ENCODE assay signal across 26 cellular contexts in the genomic region with DNA sequence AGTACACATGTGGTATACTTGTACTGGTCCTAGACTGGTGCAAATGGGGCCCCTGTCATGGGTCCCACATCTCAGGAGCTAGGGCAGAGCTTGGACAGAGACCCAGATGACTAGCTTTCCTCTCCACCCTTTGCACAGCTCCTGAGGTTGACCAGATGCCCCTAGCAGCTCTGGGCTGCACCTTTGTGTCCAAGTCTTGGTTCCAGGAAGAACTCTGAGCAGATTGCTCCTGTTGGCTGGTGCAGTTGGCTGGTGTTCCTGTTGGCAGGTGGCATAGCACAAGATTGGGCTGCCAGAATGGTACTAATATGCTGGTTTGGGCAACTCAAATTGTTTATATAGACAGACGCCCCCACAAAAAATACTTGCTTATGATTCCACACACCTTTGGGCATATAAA.
"Had no signal": no experiment of that assay in that cellular context is flagged by ENCODE, and none has a peak within 500 bp of the region (broad histone marks: within the 10 kb centered on the region; RNA-seq: fewer than 3 reads in every experiment).

No MANE protein-coding gene starts in this region.

- H3K4me3 ChIP-seq: adrenal gland, body of pancreas, heart right ventricle, left lung, lower lobe of right lung, neural progenitor cell, tibial nerve had no signal

- H3K27ac ChIP-seq: adrenal gland, body of pancreas, foreskin keratinocyte, heart right ventricle, left lung, lower lobe of right lung, neural progenitor cell, tibial nerve had no signal

- H2AFZ ChIP-seq: neural progenitor cell had no signal

- H3K36me3 ChIP-seq: adrenal gland, heart right ventricle, left lung, lower lobe of right lung, neural progenitor cell, tibial nerve had no signal

- FAIRE-seq: endothelial cell of umbilical vein, urothelium cell line had no signal

- H3K9ac ChIP-seq: neural progenitor cell had no signal

- H3K4me2 ChIP-seq: neural progenitor cell had no signal

- H3K4me3 Mint-ChIP-seq: activated T-cell treated with anti-CD3 and anti-CD28 coated beads, Interleukin-2, amount 50 U/mL, for 72 hours; natural killer cell; neural progenitor cell had no signal

- H3K27ac Mint-ChIP-seq: activated naive CD4-positive, alpha-beta T cell treated with anti-CD3 and anti-CD28 coated beads, Interleukin-2, amount 50 U/mL, for 72 hours; activated T-cell treated with anti-CD3 and anti-CD28 coated beads, Interleukin-2, amount 50 U/mL, for 72 hours; natural killer cell; neural progenitor cell had no signal

- DNase-seq: activated CD4-positive, alpha-beta T cell treated with anti-CD3 and anti-CD28 coated beads for 4 hours; activated CD4-positive, alpha-beta T cell treated with anti-CD3 and anti-CD28 coated beads, Interleukin-2, amount 50 U/mL, for 4 hours; activated naive CD4-positive, alpha-beta T cell; activated T-cell treated with anti-CD3 and anti-CD28 coated beads for 4 hours; activated T-cell treated with anti-CD3 and anti-CD28 coated beads, Interleukin-2, amount 50 U/mL, for 72 hours; adrenal gland; aorta; body of pancreas; cortex of kidney; heart right ventricle; left lung; lower lobe of right lung; mesenchymal stem cell; natural killer cell; occipital lobe; right cardiac atrium; stimulated activated CD4-positive, alpha-beta T cell treated with anti-CD3 and anti-CD28 coated beads, Interleukin-15, amount 100 ng/mL, for 24 hours; stimulated activated CD4-positive, alpha-beta T cell treated with anti-CD3 and anti-CD28 coated beads, Interleukin-2, amount 100 ng/mL, for 24 hours; stimulated activated naive CD4-positive, alpha-beta T cell; T-helper 2 cell had no signal

- H3K4me1 ChIP-seq: adrenal gland, body of pancreas had no signal

- H3K27me3 ChIP-seq: adrenal gland, body of pancreas, foreskin keratinocyte, left lung, neural progenitor cell, tibial nerve had no signal
